ENCODE assay signal across 9 cellular contexts in genomic region chr19:11094520-11094894, GRCh38. TPM values are rescaled to one million over a fixed set of nuclear protein-coding genes. Genes with fewer than 3 reads are reported as not detected.
DNase-seq lines count a peak whose midpoint lies in the region; ATAC-seq and TF ChIP-seq lines count a peak whose summit lies in the region.
"Had no signal": no experiment of that assay in that cellular context is flagged by ENCODE, and none has a peak within 500 bp of the region (broad histone marks: within the 10 kb centered on the region; RNA-seq: fewer than 3 reads in every experiment).

No MANE protein-coding gene starts in this region.

- DNase-seq in activated naive CD4-positive, alpha-beta T cell treated with anti-CD3 and anti-CD28 coated beads, Interleukin-2, amount 50 U/mL, for 16 hours = no peak
- DNase-seq in brain microvascular endothelial cell (no peak), mesothelial cell of epicardium (ENCODE audit: low spot score in 2 of 2, unreplicated experiment in 2 of 2) (no peak), upper lobe of right lung (no peak), midbrain (lab: John Stamatoyannopoulos, UW) (no peak), RKO (ENCODE audit: low spot score) (no peak), NOMO-1 treated with DMSO at 0.1 percent for 48 hours (lab: John Stamatoyannopoulos, UW; ENCODE audit: unreplicated experiment) (no peak)
- DNase-seq: SHP77 had no signal

- H3K4me3 ChIP-seq in brain microvascular endothelial cell (ENCODE audit: low read depth, low read length) = peak overlapping the region; percentile 26
- H3K4me3 ChIP-seq in upper lobe of right lung = peak overlapping the region; percentile 10

- H3K4me1 Mint-ChIP-seq in activated naive CD4-positive, alpha-beta T cell treated with anti-CD3 and anti-CD28 coated beads, Interleukin-2, amount 50 U/mL, for 24 hours = peaks cover 58% of the 10 kb centered on the region
- H3K4me1 Mint-ChIP-seq in mesothelial cell of epicardium = peaks cover 14% of the 10 kb centered on the region

- ATAC-seq in upper lobe of right lung = no peak

- H3K27ac ChIP-seq in brain microvascular endothelial cell (peak overlapping the region; percentile 72), upper lobe of right lung (peak overlapping the region; percentile 98)

- H3K27ac Mint-ChIP-seq in activated naive CD4-positive, alpha-beta T cell treated with anti-CD3 and anti-CD28 coated beads, Interleukin-2, amount 50 U/mL, for 24 hours = peak overlapping the region; percentile 90
- peak overlapping the region; percentile 65 for H3K27ac Mint-ChIP-seq in mesothelial cell of epicardium

- TF ChIP-seq CTCF in brain microvascular endothelial cell (IDR thresholded peaks at IDR 0.05; ENCODE audit: low read depth, low read length, missing control alignments) (no peak), mesothelial cell of epicardium (IDR thresholded peaks at IDR 0.05; ENCODE audit: unreplicated experiment) (no peak), upper lobe of right lung (IDR thresholded peaks at IDR 0.05) (no peak)

- H3K36me3 ChIP-seq in brain microvascular endothelial cell (replicated peaks) (peaks cover 40% of the 10 kb centered on the region), upper lobe of right lung (peaks cover 5% of the 10 kb centered on the region)

- H3K4me3 Mint-ChIP-seq in activated naive CD4-positive, alpha-beta T cell treated with anti-CD3 and anti-CD28 coated beads, Interleukin-2, amount 50 U/mL, for 24 hours = peak overlapping the region; percentile 88
- no peak overlapping the region for H3K4me3 Mint-ChIP-seq in mesothelial cell of epicardium

- H3K36me3 Mint-ChIP-seq in activated naive CD4-positive, alpha-beta T cell treated with anti-CD3 and anti-CD28 coated beads, Interleukin-2, amount 50 U/mL, for 24 hours = peaks cover 12% of the 10 kb centered on the region
- H3K36me3 Mint-ChIP-seq in mesothelial cell of epicardium = peaks cover 23% of the 10 kb centered on the region

- peaks cover 5% of the 10 kb centered on the region for H3K9me3 Mint-ChIP-seq in activated naive CD4-positive, alpha-beta T cell treated with anti-CD3 and anti-CD28 coated beads, Interleukin-2, amount 50 U/mL, for 24 hours
- peaks cover 4% of the 10 kb centered on the region for H3K9me3 Mint-ChIP-seq in mesothelial cell of epicardium

- peaks cover 71% of the 10 kb centered on the region for H3K4me1 ChIP-seq in upper lobe of right lung

- H3K27me3 ChIP-seq in brain microvascular endothelial cell (replicated peaks) (no peaks in the 10 kb centered on the region), upper lobe of right lung (no peaks in the 10 kb centered on the region)

- no peaks in the 10 kb centered on the region for H3K27me3 Mint-ChIP-seq in activated naive CD4-positive, alpha-beta T cell treated with anti-CD3 and anti-CD28 coated beads, Interleukin-2, amount 50 U/mL, for 24 hours
- H3K27me3 Mint-ChIP-seq in mesothelial cell of epicardium (ENCODE audit: low read depth) = no peaks in the 10 kb centered on the region

- intact Hi-C loops in upper lobe of right lung (cut with DNase I) = no loop called here

- in situ Hi-C loops in brain microvascular endothelial cell (cut with HindIII; ENCODE audit: low pct_ligation_motif_present, low sequenced_read_pairs) = no loop called here

- no peaks in the 10 kb centered on the region for H3K9me3 ChIP-seq in upper lobe of right lung

RNA-seq across cellular contexts. Expression of gene LDLR, which starts 5.2 kb away (rescaled TPM):
- total RNA-seq in mesothelial cell of epicardium (89.5 to 99.2 TPM (median 95.1 TPM) in 3 replicates), upper lobe of right lung (242 TPM)
